In the genomic region with DNA sequence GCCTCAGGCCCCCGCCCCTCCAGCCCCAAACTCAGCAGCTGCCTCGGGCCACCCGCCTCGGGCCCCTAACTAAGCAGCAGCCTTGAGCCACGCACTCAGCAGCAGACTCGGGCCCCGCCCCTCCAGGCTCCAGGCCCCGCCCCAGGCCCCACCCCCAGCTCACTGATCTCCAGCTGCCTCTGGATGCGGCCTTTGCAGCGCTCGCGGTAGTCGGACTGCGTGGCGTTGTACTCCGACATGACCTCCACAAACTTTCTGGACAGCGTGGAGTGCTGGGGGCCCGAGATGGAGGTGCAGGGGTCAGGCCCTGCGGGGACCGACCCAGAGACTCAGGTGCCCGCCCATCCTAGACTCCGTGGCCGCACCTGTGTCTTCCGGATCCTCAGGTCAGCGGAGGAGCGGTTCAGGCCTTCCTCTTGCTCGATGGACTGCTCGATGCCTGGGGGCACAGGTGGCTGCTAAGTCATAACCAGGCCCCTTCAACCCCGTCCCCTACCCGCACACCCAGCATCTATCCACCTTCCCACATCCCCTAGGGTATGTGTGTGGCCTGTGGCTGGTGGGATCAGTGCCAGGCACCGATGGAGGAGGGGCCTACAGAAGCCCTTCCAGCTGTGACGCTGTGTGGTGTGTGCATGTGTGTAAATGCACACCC, we compare ENCODE assay signal across 9 cellular contexts. TPM values are rescaled to one million over a fixed set of nuclear protein-coding genes. Genes with fewer than 3 reads are reported as not detected.
DNase-seq lines count a peak whose midpoint lies in the region; ATAC-seq, FAIRE-seq and TF ChIP-seq lines count a peak whose summit lies in the region.
"Had no signal": no experiment of that assay in that cellular context is flagged by ENCODE, and none has a peak within 500 bp of the region (broad histone marks: within the 10 kb centered on the region; RNA-seq: fewer than 3 reads in every experiment).

No MANE protein-coding gene starts in this region.

- DNase-seq in BE2C: peak; percentile 90
- peak; percentile 74 for DNase-seq in NCI-H82 treated with DMSO at 0.1 percent for 48 hours (lab: John Stamatoyannopoulos, UW; ENCODE audit: unreplicated experiment)
- peak; percentile 81 for DNase-seq in choroid plexus epithelial cell (ENCODE audit: low read depth)
- peak; percentile 72 to 82 (median 78) for DNase-seq in mucosa of descending colon
- DNase-seq in LoVo (ENCODE audit: low spot score): no peak
- DNase-seq in KBM-7: no peak
- no peak for DNase-seq in urothelium cell line (ENCODE audit: low spot score)

- no peaks in the 10 kb centered on the region for H3K27me3 ChIP-seq in BE2C

- H3K9me3 ChIP-seq in BE2C (no peaks in the 10 kb centered on the region), mucosa of descending colon (no peaks in the 10 kb centered on the region)
- H3K9me3 ChIP-seq: thoracic aorta had no signal

- intact Hi-C loops in mucosa of descending colon (cut with DNase I, micrococcal nuclease): no loop called here

- H3K4me3 ChIP-seq in BE2C (ENCODE audit: low read depth, low read length) (peak overlapping the region; percentile 36), choroid plexus epithelial cell (ENCODE audit: low read depth, low read length) (no peak overlapping the region), mucosa of descending colon (no peak overlapping the region)
- H3K4me3 ChIP-seq: thoracic aorta had no signal

- no peak for FAIRE-seq in urothelium cell line (lab: Jason Lieb, UNC)

- in situ Hi-C loops in KBM-7 (cut with MboI; ENCODE audit: low pct_unique_long_range_greater_than_20kb, low sequenced_read_pairs): no loop called here

- peaks cover 13% of the 10 kb centered on the region for H3K36me3 ChIP-seq in BE2C
- no peaks in the 10 kb centered on the region for H3K36me3 ChIP-seq in mucosa of descending colon (ENCODE audit: low read depth)

- ATAC-seq in mucosa of descending colon (peak; percentile 71), HG02885 (IDR thresholded peaks at IDR 0.05; ENCODE audit: poor library complexity, unreplicated experiment) (no peak)

- TF ChIP-seq CTCF in BE2C (IDR thresholded peaks at IDR 0.05; ENCODE audit: low read depth, low read length): no peak
- TF ChIP-seq CTCF in choroid plexus epithelial cell (conservative IDR thresholded peaks at IDR 0.05; ENCODE audit: low read depth, low read length): no peak
- no peak for TF ChIP-seq CTCF in mucosa of descending colon (IDR thresholded peaks at IDR 0.05)

- H3K4me1 ChIP-seq in BE2C (peaks cover 14% of the 10 kb centered on the region), mucosa of descending colon (ENCODE audit: low read depth) (no peaks in the 10 kb centered on the region)

RNA-seq across cellular contexts. Expression of a gene that starts 15.4 kb away (rescaled TPM):
- polyA plus RNA-seq in BE2C (2012; ENCODE audit: insufficient read depth, insufficient read length, low read depth): 97.6 TPM
- 10 to 100 TPM in 1 of 3 donors, 1 to 10 TPM in 2; 5.2 to 23.9 (median 6.1) TPM for total RNA-seq in mucosa of descending colon

RNA-seq across cellular contexts. Expression of a gene that starts 20.7 kb away (rescaled TPM):
- 447 TPM for polyA plus RNA-seq in BE2C (2012; ENCODE audit: insufficient read depth, insufficient read length, low read depth)
- 10 to 100 TPM; 38.4 to 61.2 (median 43.0) TPM for total RNA-seq in mucosa of descending colon

RNA-seq across cellular contexts. Expression of a gene that starts 20.9 kb away (rescaled TPM):
- polyA plus RNA-seq in BE2C (2012; ENCODE audit: insufficient read depth, insufficient read length, low read depth): 20.2 TPM
- total RNA-seq in mucosa of descending colon: 10 to 100 TPM in 2 of 3 donors, 1 to 10 TPM in 1; 8.7 to 10.5 (median 10.2) TPM

RNA-seq across cellular contexts. Expression of a gene that starts 34.5 kb away (rescaled TPM):
- 46.5 TPM for polyA plus RNA-seq in BE2C (2012; ENCODE audit: insufficient read depth, insufficient read length, low read depth)
- total RNA-seq in mucosa of descending colon: 100 to 1,000 TPM in 1 of 3 donors, 10 to 100 TPM in 2; 55.3 to 115 (median 97.3) TPM

RNA-seq across cellular contexts. Expression of a gene that starts 36.5 kb away (rescaled TPM):
- polyA plus RNA-seq in BE2C (2012; ENCODE audit: insufficient read depth, insufficient read length, low read depth): 0.80 TPM
- 1 to 10 TPM in 1 of 3 donors, under 1 TPM in 1, not detected in 1; 0.48 to 3.3 TPM for total RNA-seq in mucosa of descending colon

Comparison
In these comparisons a context has a peak if more than half of its experiments do, and no peak if none do; other contexts are left out.
1. DNase-seq: peak in BE2C (single experiment), NCI-H82 treated with DMSO at 0.1 percent for 48 hours (single experiment), choroid plexus epithelial cell (single experiment) and mucosa of descending colon (3 of 3); none in LoVo (single experiment), KBM-7 (single experiment) and urothelium cell line (single experiment).